Comparison of ENCODE assay signal across 22 cellular contexts in the genomic region with DNA sequence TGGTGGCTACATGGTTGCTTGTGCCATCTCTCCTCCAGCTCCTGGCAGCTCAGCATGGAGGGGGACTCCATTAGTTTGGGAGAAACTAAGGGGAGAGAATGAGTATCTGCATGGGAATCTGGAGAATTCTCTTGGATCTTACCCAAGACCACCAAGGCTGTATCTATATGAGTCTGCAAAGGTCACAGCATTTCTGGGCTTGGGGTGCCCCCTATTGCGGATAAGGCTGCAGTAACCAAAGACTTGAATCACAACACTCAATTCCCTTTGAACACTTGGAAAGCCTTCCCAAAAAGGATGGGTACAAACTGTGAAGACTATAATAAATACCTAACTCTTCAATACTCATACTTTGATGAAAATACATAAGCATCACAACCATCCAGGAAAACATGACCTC.
DNase-seq lines count a peak whose midpoint lies in the region; TF ChIP-seq lines count a peak whose summit lies in the region.
"Had no signal": no experiment of that assay in that cellular context is flagged by ENCODE, and none has a peak within 500 bp of the region (broad histone marks: within the 10 kb centered on the region; RNA-seq: fewer than 3 reads in every experiment).

No MANE protein-coding gene starts in this region.

- H3K4me1 Mint-ChIP-seq in endothelial cell (ENCODE audit: unreplicated experiment) = no peaks in the 10 kb centered on the region

- peak overlapping the region; percentile 2 for H3K27ac Mint-ChIP-seq in endothelial cell (ENCODE audit: unreplicated experiment)
- H3K27ac Mint-ChIP-seq: CD8-positive, alpha-beta T cell had no signal

- H3K27me3 ChIP-seq in WERI-Rb-1 (ENCODE audit: insufficient read depth, low read depth, severe bottlenecking) = no peaks in the 10 kb centered on the region
- H3K27me3 ChIP-seq: Peyer's patch had no signal

- no peaks in the 10 kb centered on the region for H3K9me3 ChIP-seq in WERI-Rb-1 (ENCODE audit: severe bottlenecking)
- H3K9me3 ChIP-seq: Peyer's patch had no signal

- no peaks in the 10 kb centered on the region for H3K36me3 ChIP-seq in WERI-Rb-1
- H3K36me3 ChIP-seq: Peyer's patch had no signal

- no peak overlapping the region for H3K27ac ChIP-seq in WERI-Rb-1
- no peak overlapping the region for H3K27ac ChIP-seq in coronary artery
- H3K27ac ChIP-seq: 22Rv1, Peyer's patch had no signal

- H3K4me3 ChIP-seq in WERI-Rb-1 (ENCODE audit: low read depth, low read length) (no peak overlapping the region), coronary artery (no peak overlapping the region)
- H3K4me3 ChIP-seq: Peyer's patch had no signal

- TF ChIP-seq CTCF in WERI-Rb-1 (IDR thresholded peaks at IDR 0.05; ENCODE audit: low read depth, low read length) (peak; percentile 56), endothelial cell (IDR thresholded peaks at IDR 0.05; ENCODE audit: unreplicated experiment) (no peak), coronary artery (IDR thresholded peaks at IDR 0.05) (no peak)

- no peaks in the 10 kb centered on the region for H3K36me3 Mint-ChIP-seq in endothelial cell (ENCODE audit: low read depth, unreplicated experiment)
- H3K36me3 Mint-ChIP-seq: CD8-positive, alpha-beta T cell had no signal

- no peak overlapping the region for H3K4me3 Mint-ChIP-seq in endothelial cell (ENCODE audit: unreplicated experiment)
- H3K4me3 Mint-ChIP-seq: CD8-positive, alpha-beta T cell had no signal

- DNase-seq in NCI-H82 (lab: John Stamatoyannopoulos, UW) = peak; percentile 8
- DNase-seq in NCI-H82 treated with DMSO at 0.1 percent for 48 hours (lab: John Stamatoyannopoulos, UW; ENCODE audit: unreplicated experiment) = no peak
- peak; percentile 43 for DNase-seq in WERI-Rb-1
- no peak for DNase-seq in endothelial cell (ENCODE audit: low spot score)
- DNase-seq in COLO829 (ENCODE audit: low spot score) = no peak
- no peak for DNase-seq in coronary artery (ENCODE audit: low spot score)
- no peak for DNase-seq in NCI-H1048 (lab: John Stamatoyannopoulos, UW)
- DNase-seq in NK-92 (lab: John Stamatoyannopoulos, UW; ENCODE audit: unreplicated experiment) = no peak
- DNase-seq: C1 segment of cervical spinal cord; Calu3; CD8-positive, alpha-beta T cell; DMS153; GDM1; KBM-7; MM.1S; NCI-H1092 treated with DMSO at 0.1 percent for 48 hours; NCI-H1436 treated with DMSO at 0.1 percent for 48 hours; NCI-H1930; NCI-H2227 treated with DMSO at 0.1 percent for 48 hours; NCI-H510A; Peyer's patch had no signal

- no peaks in the 10 kb centered on the region for H3K9me3 Mint-ChIP-seq in endothelial cell (ENCODE audit: unreplicated experiment)

- no peaks in the 10 kb centered on the region for H3K27me3 Mint-ChIP-seq in endothelial cell (ENCODE audit: unreplicated experiment)

Comparison
In these comparisons a context has a peak if more than half of its experiments do, and no peak if none do; other contexts are left out.
1. DNase-seq: peak in NCI-H82 (single experiment) and WERI-Rb-1 (single experiment); none in NCI-H82 treated with DMSO at 0.1 percent for 48 hours (single experiment), endothelial cell (single experiment), COLO829 (single experiment), coronary artery (single experiment), NCI-H1048 (single experiment) and NK-92 (single experiment).